In genomic region chrX:111095974-111096870, GRCh38 we compare ENCODE assay signal across 8 cellular contexts. TPM values are rescaled to one million over a fixed set of nuclear protein-coding genes. Genes with fewer than 3 reads are reported as not detected.
DNase-seq lines count a peak whose midpoint lies in the region; ATAC-seq, FAIRE-seq and TF ChIP-seq lines count a peak whose summit lies in the region.

TSS of gene PAK3 (plus strand) at chrX:111096191. CDS start at chrX:111123104, 26,913 bp downstream.

- H3K4me1 ChIP-seq in ES-I3 (ENCODE audit: insufficient read depth, low read length) (peaks cover 14% of the 10 kb centered on the region), iPS-20b (ENCODE audit: insufficient read depth, low read length) (peaks cover 7% of the 10 kb centered on the region; the same call in 1 of the 2 replicates), sigmoid colon (no peaks in the 10 kb centered on the region)

- no peak for TF ChIP-seq EP300 in sigmoid colon (IDR thresholded peaks at IDR 0.05)

- TF ChIP-seq CTCF in brain (conservative IDR thresholded peaks at IDR 0.05) (no peak), sigmoid colon (IDR thresholded peaks at IDR 0.05) (no peak)

- peak within 1 kb of the TSS; percentile 74 for H3K4me3 ChIP-seq in iPS-20b (ENCODE audit: low read length)
- peak within 1 kb of the TSS; percentile 31 to 57 (median 50) for H3K4me3 ChIP-seq in sigmoid colon

- H3K4me3 Mint-ChIP-seq in brain, result peak within 1 kb of the TSS; percentile 86 to 97 (median 92)

- ATAC-seq in HG03196 (IDR thresholded peaks at IDR 0.05; ENCODE audit: unreplicated experiment), result peak; percentile 53

- H3K9me3 ChIP-seq in ES-I3 (ENCODE audit: control insufficient read depth, insufficient read depth, low read length), result no peaks in the 10 kb centered on the region
- H3K9me3 ChIP-seq in iPS-20b (ENCODE audit: insufficient read depth, low read depth, low read length), result no peaks in the 10 kb centered on the region
- no peaks in the 10 kb centered on the region for H3K9me3 ChIP-seq in sigmoid colon

- intact Hi-C loops in sigmoid colon (cut with DNase I), result no loop called here

- H3K27ac ChIP-seq in iPS-20b (ENCODE audit: low read length) (no peak within 1 kb of the TSS), sigmoid colon (peak within 1 kb of the TSS; percentile 55 to 65 (median 60))

- H3K27me3 ChIP-seq in iPS-20b (ENCODE audit: insufficient read depth, low read length) (no peaks in the 10 kb centered on the region), sigmoid colon (peaks cover 0 to 3% (median 0%) of the 10 kb centered on the region in 3 donors)

- H3K27me3 Mint-ChIP-seq in brain, result peaks cover 11% of the 10 kb centered on the region

- H3K9me3 Mint-ChIP-seq in brain, result no peaks in the 10 kb centered on the region

- H3K9ac ChIP-seq in ES-I3 (ENCODE audit: low read depth, low read length) (peak within 1 kb of the TSS; percentile 89), iPS-20b (ENCODE audit: low read depth, low read length) (peak within 1 kb of the TSS; percentile 65; the same call in 1 of the 2 replicates)

- WGBS in sigmoid colon, 2 donors, result 2% methylated on average over 49 to 50 of the region's 51 CpGs

- no peaks in the 10 kb centered on the region for H3K36me3 ChIP-seq in ES-I3 (ENCODE audit: insufficient read depth, low read length)
- no peaks in the 10 kb centered on the region for H3K36me3 ChIP-seq in iPS-20b (ENCODE audit: insufficient read depth, low read depth, low read length)
- no peaks in the 10 kb centered on the region for H3K36me3 ChIP-seq in sigmoid colon

- H3K4me1 Mint-ChIP-seq in brain, result peaks cover 62% of the 10 kb centered on the region

- TF ChIP-seq POLR2A in sigmoid colon (IDR thresholded peaks at IDR 0.05), result no peak

- H3K27ac Mint-ChIP-seq in brain, result peak within 1 kb of the TSS; percentile 90 to 98 (median 96)

- peaks cover 17% of the 10 kb centered on the region for H3K36me3 Mint-ChIP-seq in brain

- peak; percentile 77 for FAIRE-seq in RCC 7860 (lab: Jason Lieb, UNC)

- DNase-seq in RCC 7860 (ENCODE audit: low spot score) (peak; percentile 44), sigmoid colon (peak; percentile 84), NCI-H2196 (lab: John Stamatoyannopoulos, UW; ENCODE audit: unreplicated experiment) (no peak), foreskin melanocyte (no peak)

RNA-seq across cellular contexts. Expression of gene PAK3, which starts in this region (rescaled TPM):
- 1.4 TPM for polyA plus RNA-seq in brain (ENCODE audit: insufficient read depth, low read depth, low replicate concordance)
- total RNA-seq in sigmoid colon, result 1 to 10 TPM; 1.1 to 1.5 (median 1.4) TPM
- under 1 TPM in 2 of 3 donors, not detected in 1; under 0.01 to 0.26 TPM for polyA plus RNA-seq in sigmoid colon

Comparison
In these comparisons a context has a peak if more than half of its experiments do, and no peak if none do; other contexts are left out.
1. DNase-seq: peak in RCC 7860 (single experiment) and sigmoid colon (single experiment); none in NCI-H2196 (single experiment) and foreskin melanocyte (single experiment).